12 cellular contexts compared by ENCODE assay signal in the genomic region with DNA sequence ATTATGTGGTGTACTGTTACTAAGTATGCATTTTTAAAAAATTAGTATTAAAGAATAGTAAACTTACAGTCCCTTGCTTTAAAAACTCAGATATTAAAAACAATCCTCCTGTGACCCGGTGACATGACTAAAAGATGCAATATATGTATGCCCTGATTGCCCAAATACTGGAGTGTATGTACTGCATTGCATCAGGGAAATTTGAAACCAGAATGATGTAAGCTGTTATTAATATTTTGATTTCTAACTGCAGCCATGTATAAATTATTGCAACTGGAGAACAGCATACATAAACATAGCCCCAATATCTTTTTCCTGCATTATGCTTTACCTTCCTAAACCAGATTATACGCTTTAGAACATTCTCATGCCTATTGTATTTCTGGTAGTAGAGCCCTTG. TPM values are rescaled to one million over a fixed set of nuclear protein-coding genes. Genes with fewer than 3 reads are reported as not detected.
A peak's percentile ranks its signal among the peaks of the same experiment; 100 is the strongest.
DNase-seq lines count a peak whose midpoint lies in the region; ATAC-seq and TF ChIP-seq lines count a peak whose summit lies in the region.
"Had no signal": no experiment of that assay in that cellular context is flagged by ENCODE, and none has a peak within 500 bp of the region (broad histone marks: within the 10 kb centered on the region; RNA-seq: fewer than 3 reads in every experiment).

No MANE protein-coding gene starts in this region.

- POLR2A ChIA-PET in CD4-positive, alpha-beta memory T cell (lab: Charles Lee; ENCODE audit: partially characterized antibody): interaction anchor here (7.1 to 23.4 kb wide), 3 partner anchors 7 to 37 kb away, joined by 49 to 891 read pairs (median 424); partner anchors contain the start of gene HSPA8
- POLR2A ChIA-PET in activated B cell treated with CpG ODN at 0.5 μM for 24 hours (lab: Charles Lee): interaction anchor here (0.7 kb wide), 1 partner anchor 187 kb away, joined by 3 read pairs; no protein-coding TSS in a partner anchor

- no peaks in the 10 kb centered on the region for H3K9me3 ChIP-seq in CD4-positive, alpha-beta memory T cell (ENCODE audit: control insufficient read depth in 1 of 2, low read length in 2 of 2)

- intact Hi-C loops in CD4-positive, alpha-beta memory T cell (cut with micrococcal nuclease): no loop called here
- intact Hi-C loops in activated B cell treated with CpG ODN at 0.5 μM for 24 hours (cut with micrococcal nuclease): loop anchor here (10.0 kb wide), 2 partner anchors 351 to 1611 kb away; partner anchors contain the start of genes SORL1 and SORL1-AS1

- peaks cover 55% of the 10 kb centered on the region for H3K4me1 ChIP-seq in CD4-positive, alpha-beta memory T cell (ENCODE audit: insufficient read depth, low read length)

- peak overlapping the region in 6 of 8 donors; percentile 6 to 78 (median 64) for H3K4me3 Mint-ChIP-seq in CD4-positive, alpha-beta memory T cell
- H3K4me3 Mint-ChIP-seq in activated B cell treated with CpG ODN at 0.5 μM for 24 hours: no peak overlapping the region

- peak overlapping the region; percentile 21 to 97 (median 90) for H3K27ac Mint-ChIP-seq in CD4-positive, alpha-beta memory T cell
- peak overlapping the region; percentile 100 for H3K27ac Mint-ChIP-seq in activated B cell treated with CpG ODN at 0.5 μM for 24 hours

- peak overlapping the region; percentile 100; the same call in 1 of the 2 replicates for H3K27ac ChIP-seq in 22Rv1
- peak overlapping the region; percentile 99 for H3K27ac ChIP-seq in CD4-positive, alpha-beta memory T cell (ENCODE audit: low read depth, low read length)
- H3K27ac ChIP-seq: HL-60 had no signal

- CTCF ChIA-PET in CD4-positive, alpha-beta memory T cell (lab: Charles Lee; ENCODE audit: partially characterized antibody): interaction anchor here (1.3 to 16.8 kb wide), 6 partner anchors 11 to 202 kb away, joined by 3 to 414 read pairs (median 18); no protein-coding TSS in a partner anchor
- CTCF ChIA-PET in activated B cell treated with CpG ODN at 0.5 μM for 24 hours (lab: Charles Lee): interaction anchor here (1.7 kb wide), 1 partner anchor 9 kb away, joined by 4 read pairs; no protein-coding TSS in a partner anchor

- ATAC-seq in activated B cell treated with CpG ODN at 0.5 μM for 24 hours (ENCODE audit: low read depth): no peak
- ATAC-seq in HG03571 (IDR thresholded peaks at IDR 0.05; ENCODE audit: unreplicated experiment): no peak
- ATAC-seq in HG03097 (IDR thresholded peaks at IDR 0.05; ENCODE audit: low FRiP score, unreplicated experiment): no peak

- no peaks in the 10 kb centered on the region for H3K27me3 ChIP-seq in CD4-positive, alpha-beta memory T cell (ENCODE audit: insufficient read depth, low read length)

- H3K9me3 Mint-ChIP-seq in CD4-positive, alpha-beta memory T cell: peaks cover 0 to 4% (median 0%) of the 10 kb centered on the region in 8 donors
- H3K9me3 Mint-ChIP-seq in activated B cell treated with CpG ODN at 0.5 μM for 24 hours: no peaks in the 10 kb centered on the region

- DNase-seq in CD4-positive, alpha-beta memory T cell: no peak
- DNase-seq in activated B cell treated with CpG ODN at 0.5 μM for 24 hours (no peak), fibroblast of villous mesenchyme (ENCODE audit: low read depth) (peak; percentile 74), glomerular visceral epithelial cell (ENCODE audit: extremely low spot score) (no peak)
- no peak for DNase-seq in effector CD8-positive, alpha-beta T cell (lab: John Stamatoyannopoulos, UW)
- DNase-seq: NCI-H1092; stimulated activated CD4-positive, alpha-beta T cell treated with anti-CD3 and anti-CD28 coated beads, Interleukin-4, amount 100 ng/mL, for 4 hours; trophoblast cell had no signal

- H3K36me3 ChIP-seq in CD4-positive, alpha-beta memory T cell (ENCODE audit: insufficient read depth, low read length): peaks cover 12% of the 10 kb centered on the region

- peaks cover 21 to 33% of the 10 kb centered on the region in 2 donors for H3K36me3 Mint-ChIP-seq in CD4-positive, alpha-beta memory T cell
- peaks cover 28% of the 10 kb centered on the region for H3K36me3 Mint-ChIP-seq in activated B cell treated with CpG ODN at 0.5 μM for 24 hours (ENCODE audit: low read depth)

- no peak for TF ChIP-seq CTCF in 22Rv1 (IDR thresholded peaks at IDR 0.05)
- no peak for TF ChIP-seq CTCF in activated B cell treated with CpG ODN at 0.5 μM for 24 hours (IDR thresholded peaks at IDR 0.05)
- no peak for TF ChIP-seq CTCF in fibroblast of villous mesenchyme (IDR thresholded peaks at IDR 0.05; ENCODE audit: insufficient read depth, low read depth, low read length)

- no peak overlapping the region for H3K4me3 ChIP-seq in CD4-positive, alpha-beta memory T cell (ENCODE audit: low read length in 2 of 2)
- H3K4me3 ChIP-seq in fibroblast of villous mesenchyme (ENCODE audit: low read depth, low read length): no peak overlapping the region

- no peaks in the 10 kb centered on the region for H3K27me3 Mint-ChIP-seq in CD4-positive, alpha-beta memory T cell
- no peaks in the 10 kb centered on the region for H3K27me3 Mint-ChIP-seq in activated B cell treated with CpG ODN at 0.5 μM for 24 hours

- H3K4me1 Mint-ChIP-seq in CD4-positive, alpha-beta memory T cell: peaks cover 26 to 75% (median 41%) of the 10 kb centered on the region in 4 donors
- peaks cover 63% of the 10 kb centered on the region for H3K4me1 Mint-ChIP-seq in activated B cell treated with CpG ODN at 0.5 μM for 24 hours

RNA-seq across cellular contexts. Expression of gene HSPA8, which starts 3.7 kb away (rescaled TPM):
- total RNA-seq in CD4-positive, alpha-beta memory T cell: 100 to 1,000 TPM; 809 to 852 TPM
- 1,000 to 10,000 TPM; 1,622 to 1,778 TPM for polyA plus RNA-seq in CD4-positive, alpha-beta memory T cell
- total RNA-seq in activated B cell treated with CpG ODN at 0.5 μM for 24 hours (1,278 and 1,380 TPM in 2 replicates), fibroblast of villous mesenchyme (1,631 and 2,555 TPM in 2 replicates)
